ENCODE assay signal across 27 cellular contexts in genomic region chr3:170137971-170138370, GRCh38. TPM values are rescaled to one million over a fixed set of nuclear protein-coding genes. Genes with fewer than 3 reads are reported as not detected.
A peak's percentile ranks its signal among the peaks of the same experiment; 100 is the strongest.
DNase-seq lines count a peak whose midpoint lies in the region.
"Had no signal": no experiment of that assay in that cellular context is flagged by ENCODE, and none has a peak within 500 bp of the region (broad histone marks: within the 10 kb centered on the region; RNA-seq: fewer than 3 reads in every experiment).

No MANE protein-coding gene starts in this region.

- H3K36me3 ChIP-seq in GM23248 (ENCODE audit: low read depth) (peaks cover 36% of the 10 kb centered on the region), adipocyte (ENCODE audit: control insufficient read depth, insufficient read depth, low read length, severe bottlenecking) (peaks cover 52% of the 10 kb centered on the region)
- H3K36me3 ChIP-seq: pancreas had no signal

- H3K4me1 Mint-ChIP-seq in immature natural killer cell = peaks cover 19 to 56% of the 10 kb centered on the region in 2 donors
- H3K4me1 Mint-ChIP-seq: neural crest cell had no signal

- no peaks in the 10 kb centered on the region for H3K9me3 Mint-ChIP-seq in immature natural killer cell
- H3K9me3 Mint-ChIP-seq: central memory CD8-positive, alpha-beta T cell had no signal

- peaks cover 87% of the 10 kb centered on the region for H3K79me2 ChIP-seq in GM23248 (ENCODE audit: insufficient read depth)

- 60 to 67% methylated on average over 5 of the region's 5 CpGs for WGBS in GM23248 (ENCODE audit: low coverage in 1 of 2, low lambda C conversion rate in 2 of 2, missing lambda C conversion rate in 2 of 2), 2 experiments

- no peak overlapping the region for H2AFZ ChIP-seq in GM23248

- H3K4me2 ChIP-seq in GM23248 (ENCODE audit: unreplicated experiment) = no peak overlapping the region

- H3K4me3 Mint-ChIP-seq in immature natural killer cell = no peak overlapping the region
- H3K4me3 Mint-ChIP-seq: activated T-cell treated with anti-CD3 and anti-CD28 coated beads, Interleukin-2, amount 50 U/mL, for 72 hours; central memory CD8-positive, alpha-beta T cell; neural crest cell; T-cell had no signal

- H3K27ac ChIP-seq in GM23248 = no peak overlapping the region
- H3K27ac ChIP-seq: esophagus muscularis mucosa, left lung, pancreas, RWPE1, SJSA1, upper lobe of right lung had no signal

- no peak overlapping the region for H3K9ac ChIP-seq in GM23248
- H3K9ac ChIP-seq in adipocyte (ENCODE audit: low read length) = no peak overlapping the region

- no peak overlapping the region for H3K4me3 ChIP-seq in GM23248
- no peak overlapping the region for H3K4me3 ChIP-seq in adipocyte (ENCODE audit: low read length)
- H3K4me3 ChIP-seq: esophagus muscularis mucosa, left lung, pancreas, SJSA1, upper lobe of right lung had no signal

- no peak overlapping the region for H3K27ac Mint-ChIP-seq in immature natural killer cell

- in situ Hi-C loops in GM23248 (cut with MboI) = no loop called here

- DNase-seq in AG20443 (ENCODE audit: low spot score) = peak; percentile 14
- peak; percentile 38 for DNase-seq in GM23248
- DNase-seq in adipocyte (ENCODE audit: low read depth) = peak; percentile 67
- peak; percentile 41 for DNase-seq in fibroblast of the conjunctiva (ENCODE audit: low read depth)
- DNase-seq in immature natural killer cell = no peak
- no peak for DNase-seq in NCI-H510A treated with DMSO at 0.1 percent for 48 hours (lab: John Stamatoyannopoulos, UW)
- DNase-seq in NCI-H1694 treated with DMSO at 0.1 percent for 48 hours (lab: John Stamatoyannopoulos, UW) = no peak
- no peak for DNase-seq in NCI-H1436 treated with DMSO at 0.1 percent for 48 hours (lab: John Stamatoyannopoulos, UW)
- DNase-seq: activated T-cell treated with anti-CD3 and anti-CD28 coated beads, Interleukin-2, amount 50 U/mL, for 72 hours; dermis blood vessel endothelial cell; GDM1; KBM-7; left lung; NCI-H1417 treated with DMSO at 0.1 percent for 48 hours; NCI-H446 treated with DMSO at 0.1 percent for 48 hours; NCI-H82; OCI-M1; pancreas; small intestine; stimulated activated naive CD4-positive, alpha-beta T cell; T-cell; upper lobe of right lung had no signal

- H4K20me1 ChIP-seq in GM23248 (ENCODE audit: insufficient read depth) = no peaks in the 10 kb centered on the region

- H3K27me3 ChIP-seq in GM23248 (replicated peaks; ENCODE audit: insufficient read depth) = no peaks in the 10 kb centered on the region
- no peaks in the 10 kb centered on the region for H3K27me3 ChIP-seq in adipocyte (replicated peaks; ENCODE audit: control insufficient read depth, insufficient read depth, low read length)
- H3K27me3 ChIP-seq: esophagus muscularis mucosa, left lung, pancreas, SJSA1, upper lobe of right lung had no signal

- no peaks in the 10 kb centered on the region for H3K9me2 ChIP-seq in GM23248 (ENCODE audit: insufficient read depth)

- H3F3A ChIP-seq in GM23248 (ENCODE audit: insufficient read depth) = no peaks in the 10 kb centered on the region

- no peaks in the 10 kb centered on the region for H3K27me3 Mint-ChIP-seq in immature natural killer cell (ENCODE audit: low read depth in 3 of 3)
- H3K27me3 Mint-ChIP-seq: central memory CD8-positive, alpha-beta T cell; T-cell had no signal

- H3K4me1 ChIP-seq in GM23248 (ENCODE audit: insufficient read depth) (no peaks in the 10 kb centered on the region), adipocyte (ENCODE audit: control insufficient read depth, insufficient read depth, low read length) (peaks cover 36% of the 10 kb centered on the region)
- H3K4me1 ChIP-seq: pancreas, SJSA1, upper lobe of right lung had no signal

- H3K36me3 Mint-ChIP-seq in immature natural killer cell = peaks cover 18 to 24% (median 20%) of the 10 kb centered on the region in 3 donors

- H3K9me3 ChIP-seq in GM23248 (ENCODE audit: low read depth) = no peaks in the 10 kb centered on the region
- no peaks in the 10 kb centered on the region for H3K9me3 ChIP-seq in adipocyte (ENCODE audit: control insufficient read depth, low read length)
- H3K9me3 ChIP-seq: esophagus muscularis mucosa, left lung, pancreas, SJSA1, upper lobe of right lung had no signal

RNA-seq across cellular contexts. Expression of gene PHC3, which starts 43.6 kb away (rescaled TPM):
- total RNA-seq in GM23248 (2014; rRNA removed; shearing (Covaris generic)) = 17.5 and 21.9 TPM in 2 replicates
- polyA plus RNA-seq in GM23248 (2016; fragmentation: Nextera tagmentation; extraction: Ambion mirVana) = 68.7 and 72.2 TPM in 2 replicates
- 10 to 100 TPM; 18.2 to 37.2 (median 19.0) TPM for polyA plus RNA-seq in immature natural killer cell

Comparison
In these comparisons a context has a peak if more than half of its experiments do, and no peak if none do; other contexts are left out.
1. DNase-seq: peak in AG20443 (single experiment), GM23248 (single experiment), adipocyte (single experiment) and fibroblast of the conjunctiva (single experiment); none in immature natural killer cell (0 of 3), NCI-H510A treated with DMSO at 0.1 percent for 48 hours (single experiment), NCI-H1694 treated with DMSO at 0.1 percent for 48 hours (single experiment) and NCI-H1436 treated with DMSO at 0.1 percent for 48 hours (single experiment).